10 cellular contexts compared by ENCODE assay signal in genomic region chr5:151037561-151038291, GRCh38. TPM values are rescaled to one million over a fixed set of nuclear protein-coding genes. Genes with fewer than 3 reads are reported as not detected.
DNase-seq lines count a peak whose midpoint lies in the region; ATAC-seq, FAIRE-seq and TF ChIP-seq lines count a peak whose summit lies in the region.
"Had no signal": no experiment of that assay in that cellular context is flagged by ENCODE, and none has a peak within 500 bp of the region (broad histone marks: within the 10 kb centered on the region; RNA-seq: fewer than 3 reads in every experiment).

No MANE protein-coding gene starts in this region.

- TF ChIP-seq CTCF in mucosa of descending colon (IDR thresholded peaks at IDR 0.05), result no peak
- TF ChIP-seq CTCF in tibial artery (IDR thresholded peaks at IDR 0.05), result no peak

- peaks cover 15% of the 10 kb centered on the region for H3K36me3 ChIP-seq in mucosa of descending colon (ENCODE audit: low read depth)
- peaks cover 61 to 94% (median 68%) of the 10 kb centered on the region in 3 donors for H3K36me3 ChIP-seq in tibial artery

- intact Hi-C loops in mucosa of descending colon (cut with DNase I, micrococcal nuclease) (no loop called here), tibial artery (cut with DNase I; ENCODE audit: low total_unique reads) (no loop called here)

- ATAC-seq in mucosa of descending colon, result peak; percentile 13

- H3K4me3 ChIP-seq in mucosa of descending colon (no peak overlapping the region), tibial artery (no peak overlapping the region)

- FAIRE-seq in RCC 7860 (lab: Jason Lieb, UNC), result peak; percentile 53
- FAIRE-seq in frontal cortex (lab: Jason Lieb, UNC), result no peak

- peak; percentile 45 for DNase-seq in RCC 7860 (ENCODE audit: low spot score)
- no peak for DNase-seq in epithelial cell of prostate (ENCODE audit: low read depth, low spot score)
- DNase-seq in mucosa of descending colon, result peak in 1 of 3 donors; percentile 26
- DNase-seq in tibial artery, result peak; percentile 76 to 79
- DNase-seq in DMS53 treated with DMSO at 0.1 percent for 48 hours (lab: John Stamatoyannopoulos, UW; ENCODE audit: unreplicated experiment), result no peak
- no peak for DNase-seq in activated effector memory CD4-positive, alpha-beta T cell treated with Interleukin-2 at 50 U/mL for 16 hours
- no peak for DNase-seq in frontal cortex (ENCODE audit: low spot score in 2 of 2)
- DNase-seq: activated gamma-delta T cell, NCI-H2107 had no signal

- H3K9me3 ChIP-seq in mucosa of descending colon, result no peaks in the 10 kb centered on the region
- H3K9me3 ChIP-seq in tibial artery, result no peaks in the 10 kb centered on the region

- peak overlapping the region; percentile 88 for H3K27ac ChIP-seq in epithelial cell of prostate
- peak overlapping the region; percentile 61 to 68 for H3K27ac ChIP-seq in tibial artery

- H3K4me1 ChIP-seq in mucosa of descending colon (ENCODE audit: low read depth) (no peaks in the 10 kb centered on the region), tibial artery (peaks cover 0 to 36% (median 26%) of the 10 kb centered on the region in 4 donors)

- H3K27me3 ChIP-seq in tibial artery, result no peaks in the 10 kb centered on the region

RNA-seq across cellular contexts. Expression of gene GPX3, which starts 17.3 kb away (rescaled TPM):
- total RNA-seq in mucosa of descending colon, result 100 to 1,000 TPM in 2 of 3 donors, 10 to 100 TPM in 1; 44.6 to 460 (median 147) TPM
- total RNA-seq in frontal cortex, result 4.1 TPM
- total RNA-seq: T-helper 1 cell treated with Interleukin-12 subunit alpha and Interleukin-12 subunit beta and Interleukin-4 antibody, amounts not matched to agents 30 ng/mL and 1 ng/mL, for 36 hours had no signal

RNA-seq across cellular contexts. Expression of gene TNIP1, which starts 43.1 kb away (rescaled TPM):
- 100 to 1,000 TPM; 140 to 218 (median 156) TPM for total RNA-seq in mucosa of descending colon
- total RNA-seq in frontal cortex, result 15.1 TPM

Comparison
In these comparisons a context has a peak if more than half of its experiments do, and no peak if none do; other contexts are left out.
1. DNase-seq: peak in RCC 7860 (single experiment) and tibial artery (2 of 2); none in epithelial cell of prostate (single experiment), DMS53 treated with DMSO at 0.1 percent for 48 hours (single experiment), activated effector memory CD4-positive, alpha-beta T cell treated with Interleukin-2 at 50 U/mL for 16 hours (single experiment) and frontal cortex (0 of 2).